Comparison of ENCODE assay signal across 30 cellular contexts in genomic region chr16:87611456-87611855, GRCh38. TPM values are rescaled to one million over a fixed set of nuclear protein-coding genes. Genes with fewer than 3 reads are reported as not detected.
"Had no signal": no experiment of that assay in that cellular context is flagged by ENCODE, and none has a peak within 500 bp of the region (broad histone marks: within the 10 kb centered on the region; RNA-seq: fewer than 3 reads in every experiment).

No MANE protein-coding gene starts in this region.

- H3K9me3 Mint-ChIP-seq: natural killer cell treated with Interleukin-12 subunit alpha and Interleukin-12 subunit beta and Interleukin-15 and Interleukin-18, amount 100 ng/mL, for 72 hours; nephron progenitor cell; neural crest cell; stimulated activated naive CD8-positive, alpha-beta T cell treated with anti-CD3 and anti-CD28 coated beads, Interleukin-15, Interleukin-2, amounts not matched to agents 100 ng/mL and 50 ng/mL, for 24 hours had no signal

- FAIRE-seq: pancreas, small intestine had no signal

- H3K36me3 ChIP-seq: neutrophil, pancreas, right lobe of liver, sigmoid colon, stomach, thoracic aorta, thyroid gland, tibial nerve, upper lobe of left lung, uterus had no signal

- H3K27ac ChIP-seq: neutrophil, pancreas, psoas muscle, right lobe of liver, sigmoid colon, stomach, thoracic aorta, thyroid gland, tibial nerve, upper lobe of left lung, uterus had no signal

- H3K4me3 Mint-ChIP-seq: naive B cell; natural killer cell treated with Interleukin-12 subunit alpha and Interleukin-12 subunit beta and Interleukin-15 and Interleukin-18, amount 100 ng/mL, for 72 hours; nephron progenitor cell; neural crest cell; stimulated activated effector memory CD8-positive, alpha-beta T cell treated with anti-CD3 and anti-CD28 coated beads, Interleukin-12 subunit alpha, Interleukin-12 subunit beta, amount 100 ng/mL, for 72 hours; stimulated activated naive B cell treated with anti-CD40 and anti-IgM and Interleukin-4, amounts not matched to agents 10 μg/mL and 1 μg/mL and 100 μg/mL, for 72 hours; stimulated activated naive CD8-positive, alpha-beta T cell treated with anti-CD3 and anti-CD28 coated beads, Interleukin-15, Interleukin-2, amounts not matched to agents 100 ng/mL and 50 ng/mL, for 24 hours had no signal

- ATAC-seq: naive thymus-derived CD8-positive, alpha-beta T cell; natural killer cell treated with Interleukin-12 subunit alpha and Interleukin-12 subunit beta and Interleukin-15 and Interleukin-18, amount 100 ng/mL, for 72 hours; pancreas; psoas muscle; right cardiac atrium; right lobe of liver; stimulated activated effector memory CD8-positive, alpha-beta T cell treated with anti-CD3 and anti-CD28 coated beads, Interleukin-12 subunit alpha, Interleukin-12 subunit beta, amount 100 ng/mL, for 72 hours; stimulated activated naive B cell treated with anti-CD40 and anti-IgM and Interleukin-4, amounts not matched to agents 10 μg/mL and 1 μg/mL and 100 μg/mL, for 72 hours had no signal

- H3K4me1 ChIP-seq: pancreas, psoas muscle, right lobe of liver, sigmoid colon, stomach, thyroid gland, tibial nerve, upper lobe of left lung, uterus had no signal

- H3K4me3 ChIP-seq: pancreas, psoas muscle, right lobe of liver, sigmoid colon, stomach, thoracic aorta, thyroid gland, tibial nerve, upper lobe of left lung, uterus had no signal

- H3K9me3 ChIP-seq: neutrophil, pancreas, psoas muscle, right lobe of liver, sigmoid colon, stomach, thoracic aorta, thyroid gland, tibial nerve, upper lobe of left lung, uterus had no signal

- H3K27me3 ChIP-seq: right lobe of liver, thyroid gland, upper lobe of left lung, uterus had no signal

- DNase-seq: naive B cell; naive thymus-derived CD8-positive, alpha-beta T cell; nephron progenitor cell; occipital lobe; pancreas; psoas muscle; right cardiac atrium; right lobe of liver; sigmoid colon; small intestine; stimulated activated CD4-positive, alpha-beta T cell treated with anti-CD3 and anti-CD28 coated beads, Interleukin-15, amount 100 ng/mL, for 24 hours; stimulated activated CD4-positive, alpha-beta T cell treated with anti-CD3 and anti-CD28 coated beads, Interleukin-2, amount 100 ng/mL, for 24 hours; stimulated activated CD4-positive, alpha-beta T cell treated with anti-CD3 and anti-CD28 coated beads, Interleukin-2, amount 100 ng/mL, for 48 hours; stimulated activated CD4-positive, alpha-beta T cell treated with anti-CD3 and anti-CD28 coated beads, Interleukin-4, amount 100 ng/mL, for 24 hours; stimulated activated naive B cell treated with anti-CD40 and anti-IgM and Interleukin-4, amounts not matched to agents 10 μg/mL and 1 μg/mL and 100 μg/mL, for 72 hours; stimulated activated naive CD4-positive, alpha-beta T cell treated with Interleukin-2 at 50 U/mL for 16 hours; stomach; thyroid gland; trophoblast cell; upper lobe of left lung; uterus had no signal

- H3K36me3 Mint-ChIP-seq: naive B cell; natural killer cell treated with Interleukin-12 subunit alpha and Interleukin-12 subunit beta and Interleukin-15 and Interleukin-18, amount 100 ng/mL, for 72 hours; stimulated activated naive B cell treated with anti-CD40 and anti-IgM and Interleukin-4, amounts not matched to agents 10 μg/mL and 1 μg/mL and 100 μg/mL, for 72 hours had no signal

- H3K4me1 Mint-ChIP-seq: naive B cell; neural crest cell; stimulated activated naive B cell treated with anti-CD40 and anti-IgM and Interleukin-4, amounts not matched to agents 10 μg/mL and 1 μg/mL and 100 μg/mL, for 72 hours had no signal

- H3K27ac Mint-ChIP-seq: naive B cell; naive thymus-derived CD8-positive, alpha-beta T cell; natural killer cell treated with Interleukin-12 subunit alpha and Interleukin-12 subunit beta and Interleukin-15 and Interleukin-18, amount 100 ng/mL, for 72 hours; nephron progenitor cell; progenitor cell of endocrine pancreas; stimulated activated effector memory CD8-positive, alpha-beta T cell treated with anti-CD3 and anti-CD28 coated beads, Interleukin-12 subunit alpha, Interleukin-12 subunit beta, amount 100 ng/mL, for 72 hours; stimulated activated naive B cell treated with anti-CD40 and anti-IgM and Interleukin-4, amounts not matched to agents 10 μg/mL and 1 μg/mL and 100 μg/mL, for 72 hours; stimulated activated naive CD8-positive, alpha-beta T cell treated with anti-CD3 and anti-CD28 coated beads, Interleukin-15, Interleukin-2, amounts not matched to agents 100 ng/mL and 50 ng/mL, for 24 hours had no signal

RNA-seq across cellular contexts. Expression of gene JPH3, which starts 9.1 kb away (rescaled TPM):
- total RNA-seq: naive thymus-derived CD8-positive, alpha-beta T cell; natural killer cell treated with Interleukin-12 subunit alpha and Interleukin-12 subunit beta and Interleukin-15 and Interleukin-18, amount 100 ng/mL, for 72 hours; skeletal muscle tissue; thoracic aorta had no signal
